In genomic region chr11:66961814-66962213, GRCh38 we compare ENCODE assay signal across 22 cellular contexts. TPM values are rescaled to one million over a fixed set of nuclear protein-coding genes. Genes with fewer than 3 reads are reported as not detected.
"Had no signal": no experiment of that assay in that cellular context is flagged by ENCODE, and none has a peak within 500 bp of the region (broad histone marks: within the 10 kb centered on the region; RNA-seq: fewer than 3 reads in every experiment).

No MANE protein-coding gene starts in this region.

RNA-seq across cellular contexts. Expression of gene C11orf86, which starts 13.3 kb away (rescaled TPM):
- total RNA-seq: activated CD4-positive, alpha-beta memory T cell treated with anti-CD3 and anti-CD28 coated beads for 36 hours; activated CD4-positive, alpha-beta T cell treated with anti-CD3 and anti-CD28 coated beads for 36 hours; activated CD4-positive, alpha-beta T cell treated with anti-CD3 and anti-CD28 coated beads, Interleukin-2, amount 10 ng/mL, durations not matched to agents 24 days and 14 days; activated CD8-positive, alpha-beta memory T cell treated with anti-CD3 and anti-CD28 coated beads for 36 hours; activated CD8-positive, alpha-beta memory T cell treated with anti-CD3 and anti-CD28 coated beads, Interleukin-2, amount 10 ng/mL, durations not matched to agents 7 days and 5 days; activated CD8-positive, alpha-beta T cell treated with anti-CD3 and anti-CD28 coated beads, Interleukin-2, amount 10 ng/mL, durations not matched to agents 7 days and 5 days; activated naive CD4-positive, alpha-beta T cell treated with anti-CD3 and anti-CD28 coated beads for 36 hours; activated naive CD8-positive, alpha-beta T cell treated with anti-CD3 and anti-CD28 coated beads for 36 hours; activated T-helper 1 cell treated with anti-CD3 and anti-CD28 coated beads, Interleukin-12 subunit alpha, Interleukin-12 subunit beta, Interleukin-2, Interleukin-4 antibody, amounts not matched to agents 30 ng/mL and 10 ng/mL and 1 ng/mL, durations not matched to agents 14 hours and 24 hours and 36 hours; activated T-helper 2 cell treated with anti-CD3 and anti-CD28 coated beads, Interferon-gamma antibody, Interleukin-2, Interleukin-4, amounts not matched to agents 10 μg/mL and 5 μg/mL and 100 μg/mL, durations not matched to agents 14 hours and 24 hours and 36 hours; aorta; body of pancreas; chondrocyte; dermis blood vessel endothelial cell; endothelial cell of umbilical vein; esophagus squamous epithelium; fibroblast of lung; fibroblast of villous mesenchyme; gastroesophageal sphincter; glomerular endothelial cell; heart right ventricle had no signal
- polyA plus RNA-seq: endothelial cell of umbilical vein, esophagus, fibroblast of lung, heart right ventricle had no signal
